25 cellular contexts compared by ENCODE assay signal in the genomic region with DNA sequence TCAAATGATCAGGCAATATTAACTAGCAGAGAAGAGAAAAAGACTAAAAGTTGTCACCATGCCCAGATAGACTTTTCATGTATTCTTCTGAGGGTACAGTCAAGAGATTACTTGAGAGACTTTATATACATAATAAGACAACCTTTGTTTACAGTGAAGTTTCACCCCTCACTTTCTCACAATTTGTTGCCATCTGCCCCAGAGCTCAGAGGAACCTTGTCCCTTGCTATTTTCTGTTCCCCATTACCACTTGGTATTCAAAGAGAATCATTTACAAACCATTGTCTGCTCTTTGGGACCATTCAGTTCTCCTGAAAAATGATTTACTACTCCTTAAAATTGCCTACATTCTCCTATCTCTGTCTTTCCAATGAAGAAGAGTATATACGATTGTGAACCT.
A peak's percentile ranks its signal among the peaks of the same experiment; 100 is the strongest.
DNase-seq lines count a peak whose midpoint lies in the region; ATAC-seq and TF ChIP-seq lines count a peak whose summit lies in the region.
"Had no signal": no experiment of that assay in that cellular context is flagged by ENCODE, and none has a peak within 500 bp of the region (broad histone marks: within the 10 kb centered on the region; RNA-seq: fewer than 3 reads in every experiment).

No MANE protein-coding gene starts in this region.

- H3K9me2 ChIP-seq in GM23338 (ENCODE audit: insufficient read depth), result peaks cover 3% of the 10 kb centered on the region; the same call in 1 of the 2 replicates
- H3K9me2 ChIP-seq in Karpas-422 (replicated peaks; ENCODE audit: insufficient read depth, low read length), result no peaks in the 10 kb centered on the region

- H3K4me3 Mint-ChIP-seq in GM23338, result no peak overlapping the region
- H3K4me3 Mint-ChIP-seq: activated naive CD8-positive, alpha-beta T cell treated with anti-CD3 and anti-CD28 coated beads, Interleukin-2, amount 10 ng/mL, durations not matched to agents 7 days and 5 days; activated T-helper 1 cell treated with anti-CD3 and anti-CD28 coated beads, Interleukin-12 subunit alpha, Interleukin-12 subunit beta, Interleukin-2, Interleukin-4 antibody, amounts not matched to agents 30 ng/mL and 10 ng/mL and 1 ng/mL, durations not matched to agents 14 hours and 24 hours and 36 hours; brain; CD8-positive, alpha-beta memory T cell; immature natural killer cell had no signal

- DNase-seq in GM23338 (ENCODE audit: low spot score) (no peak), right atrium auricular region (ENCODE audit: low spot score) (no peak), NCI-H748 (lab: John Stamatoyannopoulos, UW; ENCODE audit: unreplicated experiment) (no peak), Karpas-422 (no peak)
- no peak for DNase-seq in activated effector memory CD4-positive, alpha-beta T cell treated with anti-CD3 and anti-CD28 coated beads, Interleukin-2, amount 50 U/mL, for 16 hours
- DNase-seq: activated naive CD8-positive, alpha-beta T cell treated with anti-CD3 and anti-CD28 coated beads, Interleukin-2, amount 10 ng/mL, durations not matched to agents 7 days and 5 days; CD8-positive, alpha-beta memory T cell; DMS79; heart right ventricle; immature natural killer cell; KBM-7; left ventricle myocardium inferior; MV-4-11; NCI-H187 treated with DMSO at 0.1 percent for 48 hours; NCI-H510A; posterior cingulate gyrus; stimulated activated CD4-positive, alpha-beta T cell treated with anti-CD3 and anti-CD28 coated beads, Interleukin-2, amount 100 ng/mL, for 24 hours; T1000; upper lobe of right lung had no signal

- H3K9me3 ChIP-seq in OCI-LY3 (ENCODE audit: insufficient read depth, low read length), result no peaks in the 10 kb centered on the region
- H3K9me3 ChIP-seq in right atrium auricular region, result no peaks in the 10 kb centered on the region
- peaks cover 70% of the 10 kb centered on the region for H3K9me3 ChIP-seq in Karpas-422 (ENCODE audit: low read length)
- H3K9me3 ChIP-seq: upper lobe of right lung had no signal

- peak overlapping the region; percentile 57; the same call in 1 of the 2 replicates for H2AFZ ChIP-seq in GM23338
- H2AFZ ChIP-seq in OCI-LY3 (ENCODE audit: low read depth, low read length), result no peak overlapping the region
- no peak overlapping the region for H2AFZ ChIP-seq in Karpas-422 (ENCODE audit: low read length)

- no peaks in the 10 kb centered on the region for H3K27me3 ChIP-seq in GM23338 (ENCODE audit: insufficient read depth)
- H3K27me3 ChIP-seq in OCI-LY3 (ENCODE audit: low read depth, low read length), result no peaks in the 10 kb centered on the region
- H3K27me3 ChIP-seq in right atrium auricular region, result no peaks in the 10 kb centered on the region
- no peaks in the 10 kb centered on the region for H3K27me3 ChIP-seq in Karpas-422 (ENCODE audit: low read length)
- H3K27me3 ChIP-seq: heart right ventricle, upper lobe of right lung had no signal

- H3K9me3 Mint-ChIP-seq in GM23338, result 0 out of 3 replicates have a peak, but pooled peaks cover 3% of the 10 kb centered on the region

- H4K20me1 ChIP-seq in GM23338 (replicated peaks; ENCODE audit: insufficient read depth) (no peaks in the 10 kb centered on the region), OCI-LY3 (ENCODE audit: insufficient read depth, low read length) (no peaks in the 10 kb centered on the region), Karpas-422 (ENCODE audit: insufficient read depth, low read depth, low read length) (no peaks in the 10 kb centered on the region)

- H3K4me1 ChIP-seq in GM23338 (ENCODE audit: insufficient read depth) (no peaks in the 10 kb centered on the region), OCI-LY3 (ENCODE audit: low read length) (peaks cover 9% of the 10 kb centered on the region), right atrium auricular region (no peaks in the 10 kb centered on the region), Karpas-422 (ENCODE audit: low read length) (no peaks in the 10 kb centered on the region)
- H3K4me1 ChIP-seq: heart right ventricle, left ventricle myocardium inferior, upper lobe of right lung had no signal

- H3K4me3 ChIP-seq in GM23338 (no peak overlapping the region), OCI-LY3 (ENCODE audit: low read length) (no peak overlapping the region), right atrium auricular region (no peak overlapping the region), Karpas-422 (ENCODE audit: low read length) (no peak overlapping the region)
- H3K4me3 ChIP-seq: heart right ventricle, left ventricle myocardium inferior, upper lobe of right lung had no signal

- H3K27ac Mint-ChIP-seq in GM23338, result no peak overlapping the region
- H3K27ac Mint-ChIP-seq: activated naive CD8-positive, alpha-beta T cell treated with anti-CD3 and anti-CD28 coated beads, Interleukin-2, amount 10 ng/mL, durations not matched to agents 7 days and 5 days; activated T-helper 1 cell treated with anti-CD3 and anti-CD28 coated beads, Interleukin-12 subunit alpha, Interleukin-12 subunit beta, Interleukin-2, Interleukin-4 antibody, amounts not matched to agents 30 ng/mL and 10 ng/mL and 1 ng/mL, durations not matched to agents 14 hours and 24 hours and 36 hours; brain; CD8-positive, alpha-beta memory T cell; immature natural killer cell had no signal

- ATAC-seq in GM19324 (IDR thresholded peaks at IDR 0.05; ENCODE audit: low FRiP score, unreplicated experiment) (peak; percentile 76), GM23338 (no peak), HG03097 (IDR thresholded peaks at IDR 0.05; ENCODE audit: low FRiP score, unreplicated experiment) (peak; percentile 76)
- ATAC-seq: activated CD4-positive, CD25-positive, alpha-beta regulatory T cell treated with anti-CD3 and anti-CD28 coated beads, Interleukin-2, amount 50 U/mL, for 24 hours; heart right ventricle; upper lobe of right lung had no signal

- no peaks in the 10 kb centered on the region for H3K27me3 Mint-ChIP-seq in GM23338 (ENCODE audit: insufficient read depth, low read depth, poor library complexity)
- H3K27me3 Mint-ChIP-seq: activated naive CD8-positive, alpha-beta T cell treated with anti-CD3 and anti-CD28 coated beads, Interleukin-2, amount 10 ng/mL, durations not matched to agents 7 days and 5 days; brain; CD8-positive, alpha-beta memory T cell had no signal

- H3K27ac ChIP-seq in GM23338 (ENCODE audit: low read depth), result no peak overlapping the region
- no peak overlapping the region for H3K27ac ChIP-seq in OCI-LY3 (ENCODE audit: low read length)
- H3K27ac ChIP-seq in right atrium auricular region, result no peak overlapping the region
- H3K27ac ChIP-seq in Karpas-422 (ENCODE audit: low read length), result no peak overlapping the region
- H3K27ac ChIP-seq: heart right ventricle, left ventricle myocardium inferior, upper lobe of right lung had no signal

- H3K4me2 ChIP-seq in GM23338 (no peak overlapping the region), OCI-LY3 (ENCODE audit: low read length) (peak overlapping the region; percentile 3; the same call in 1 of the 2 replicates), Karpas-422 (ENCODE audit: low read depth, low read length, poor library complexity, severe bottlenecking) (no peak overlapping the region)

- H3F3A ChIP-seq in GM23338 (replicated peaks; ENCODE audit: low read depth), result no peaks in the 10 kb centered on the region

- peaks cover 6% of the 10 kb centered on the region; the same call in 2 of the 3 replicates for H3K4me1 Mint-ChIP-seq in GM23338
- H3K4me1 Mint-ChIP-seq: activated naive CD8-positive, alpha-beta T cell treated with anti-CD3 and anti-CD28 coated beads, Interleukin-2, amount 10 ng/mL, durations not matched to agents 7 days and 5 days; brain; CD8-positive, alpha-beta memory T cell; immature natural killer cell had no signal

- H3K79me2 ChIP-seq in GM23338 (replicated peaks; ENCODE audit: insufficient read depth) (no peaks in the 10 kb centered on the region), OCI-LY3 (ENCODE audit: low read length) (no peaks in the 10 kb centered on the region), Karpas-422 (ENCODE audit: low read length) (no peaks in the 10 kb centered on the region)

- no peaks in the 10 kb centered on the region for H3K36me3 Mint-ChIP-seq in GM23338 (ENCODE audit: low read depth)
- H3K36me3 Mint-ChIP-seq: activated naive CD8-positive, alpha-beta T cell treated with anti-CD3 and anti-CD28 coated beads, Interleukin-2, amount 10 ng/mL, durations not matched to agents 7 days and 5 days; brain; CD8-positive, alpha-beta memory T cell; immature natural killer cell had no signal

- H3K36me3 ChIP-seq in GM23338 (ENCODE audit: insufficient read depth) (no peaks in the 10 kb centered on the region), OCI-LY3 (replicated peaks; ENCODE audit: low read depth, low read length) (no peaks in the 10 kb centered on the region), right atrium auricular region (no peaks in the 10 kb centered on the region), Karpas-422 (ENCODE audit: insufficient read depth, low read length) (no peaks in the 10 kb centered on the region)
- H3K36me3 ChIP-seq: heart right ventricle, left ventricle myocardium inferior, upper lobe of right lung had no signal

- TF ChIP-seq CTCF in GM23338 (conservative IDR thresholded peaks at IDR 0.05; ENCODE audit: low read depth in 2 of 2), result no peak
- no peak for TF ChIP-seq CTCF in OCI-LY3 (IDR thresholded peaks at IDR 0.05; ENCODE audit: low read depth, low read length)
- TF ChIP-seq CTCF in right atrium auricular region (IDR thresholded peaks at IDR 0.05), result no peak

- no peak overlapping the region for H3K9ac ChIP-seq in OCI-LY3 (ENCODE audit: low read length)
- no peak overlapping the region for H3K9ac ChIP-seq in Karpas-422 (ENCODE audit: low read length)

TF ChIP-seq in GM23338, 12 proteins besides CTCF, POLR2A, EP300 and RAD21 (continues in another document):
- no peak for TF ChIP-seq EZH2phosphoT487 (IDR thresholded peaks at IDR 0.05; ENCODE audit: unreplicated experiment)
- no peak for TF ChIP-seq POLR2AphosphoS5 (IDR thresholded peaks at IDR 0.05; ENCODE audit: low read depth)
- TF ChIP-seq ZNF331 (CRISPR knock-in tag; IDR thresholded peaks at IDR 0.05; ENCODE audit: low read depth), result no peak
- TF ChIP-seq, protein P1, sequence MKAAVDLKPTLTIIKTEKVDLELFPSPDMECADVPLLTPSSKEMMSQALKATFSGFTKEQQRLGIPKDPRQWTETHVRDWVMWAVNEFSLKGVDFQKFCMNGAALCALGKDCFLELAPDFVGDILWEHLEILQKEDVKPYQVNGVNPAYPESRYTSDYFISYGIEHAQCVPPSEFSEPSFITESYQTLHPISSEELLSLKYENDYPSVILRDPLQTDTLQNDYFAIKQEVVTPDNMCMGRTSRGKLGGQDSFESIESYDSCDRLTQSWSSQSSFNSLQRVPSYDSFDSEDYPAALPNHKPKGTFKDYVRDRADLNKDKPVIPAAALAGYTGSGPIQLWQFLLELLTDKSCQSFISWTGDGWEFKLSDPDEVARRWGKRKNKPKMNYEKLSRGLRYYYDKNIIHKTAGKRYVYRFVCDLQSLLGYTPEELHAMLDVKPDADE (IDR thresholded peaks at IDR 0.05), result no peak
